Comparison of ENCODE assay signal across 16 cellular contexts in the genomic region with DNA sequence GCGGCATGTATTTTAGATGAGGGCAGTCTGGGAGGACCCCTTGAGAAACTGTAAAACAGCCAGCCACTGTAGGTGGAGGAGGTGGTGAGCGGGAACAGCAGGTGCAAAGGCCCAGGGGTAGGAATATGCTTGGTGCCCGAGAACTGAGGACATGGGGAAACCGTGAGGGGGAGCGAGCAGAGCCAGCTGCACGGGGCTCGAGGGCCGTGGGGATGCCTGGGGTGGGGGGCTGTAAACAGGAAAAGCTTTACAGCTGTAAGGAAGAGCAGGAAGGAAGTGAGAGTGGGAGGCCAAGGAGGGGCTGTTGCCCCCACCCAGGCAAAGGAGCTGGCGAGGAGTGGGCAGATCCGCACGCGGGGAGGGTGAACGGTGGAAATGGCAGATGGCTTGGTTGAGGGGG. TPM values are rescaled to one million over a fixed set of nuclear protein-coding genes. Genes with fewer than 3 reads are reported as not detected.
DNase-seq lines count a peak whose midpoint lies in the region; ATAC-seq and TF ChIP-seq lines count a peak whose summit lies in the region.
"Had no signal": no experiment of that assay in that cellular context is flagged by ENCODE, and none has a peak within 500 bp of the region (broad histone marks: within the 10 kb centered on the region; RNA-seq: fewer than 3 reads in every experiment).

No MANE protein-coding gene starts in this region.

- TF ChIP-seq POLR2A in gastroesophageal sphincter (IDR thresholded peaks at IDR 0.05) (no peak), gastrocnemius medialis (IDR thresholded peaks at IDR 0.05) (no peak)

- H3K27me3 Mint-ChIP-seq in CD4-positive, alpha-beta T cell: no peaks in the 10 kb centered on the region
- H3K27me3 Mint-ChIP-seq: activated T-cell treated with anti-CD3 and anti-CD28 coated beads, Interleukin-2, amount 50 U/mL, for 24 hours had no signal

- no peak for TF ChIP-seq CTCF in CD4-positive, alpha-beta T cell (IDR thresholded peaks at IDR 0.05)
- TF ChIP-seq CTCF in RWPE1 (conservative IDR thresholded peaks at IDR 0.05; ENCODE audit: low read depth) (no peak), gastroesophageal sphincter (IDR thresholded peaks at IDR 0.05) (no peak), gastrocnemius medialis (IDR thresholded peaks at IDR 0.05 in 4 of 5, conservative IDR thresholded peaks at IDR 0.05 in 1 of 5) (no peak)

- no peak overlapping the region for H3K4me3 ChIP-seq in gastroesophageal sphincter
- no peak overlapping the region for H3K4me3 ChIP-seq in gastrocnemius medialis

- peaks cover 63% of the 10 kb centered on the region for H3K4me1 Mint-ChIP-seq in CD4-positive, alpha-beta T cell (ENCODE audit: low read depth)

- no peaks in the 10 kb centered on the region for H3K9me3 Mint-ChIP-seq in CD4-positive, alpha-beta T cell
- H3K9me3 Mint-ChIP-seq: activated B cell treated with CpG ODN at 0.5 μM for 24 hours; activated T-cell treated with anti-CD3 and anti-CD28 coated beads, Interleukin-2, amount 50 U/mL, for 24 hours had no signal

- ATAC-seq in CD4-positive, alpha-beta T cell (ENCODE audit: poor library complexity): no peak
- ATAC-seq in gastroesophageal sphincter (no peak), gastrocnemius medialis (no peak)

- peaks cover 4 to 100% (median 79%) of the 10 kb centered on the region in 3 donors for H3K4me1 ChIP-seq in gastroesophageal sphincter
- peaks cover 92 to 99% of the 10 kb centered on the region in 2 donors for H3K4me1 ChIP-seq in gastrocnemius medialis

- no peaks in the 10 kb centered on the region for H3K36me3 Mint-ChIP-seq in CD4-positive, alpha-beta T cell (ENCODE audit: low read depth)

- H3K9me3 ChIP-seq in CD4-positive, alpha-beta T cell (ENCODE audit: control insufficient read depth, low read length): no peaks in the 10 kb centered on the region
- H3K9me3 ChIP-seq in gastroesophageal sphincter (no peaks in the 10 kb centered on the region), gastrocnemius medialis (no peaks in the 10 kb centered on the region)

- WGBS in gastroesophageal sphincter (ENCODE audit: low coverage in 1 of 2), 2 donors: 62 to 81% methylated on average over 9 to 12 of the region's 13 CpGs

- CTCF ChIA-PET in CD4-positive, alpha-beta T cell (lab: Charles Lee): no interaction called here
- CTCF ChIA-PET in RWPE1 (lab: Yijun Ruan, JAX): interaction anchor here (0.6 to 1.4 kb wide), 5 partner anchors 8 to 152 kb away, joined by 3 to 9 read pairs (median 4); no protein-coding TSS in a partner anchor

- no peaks in the 10 kb centered on the region for H3K27me3 ChIP-seq in CD4-positive, alpha-beta T cell (ENCODE audit: control insufficient read depth, insufficient read depth, low read length)
- H3K27me3 ChIP-seq in gastroesophageal sphincter: no peaks in the 10 kb centered on the region
- H3K27me3 ChIP-seq in gastrocnemius medialis: no peaks in the 10 kb centered on the region

- POLR2A ChIA-PET in CD4-positive, alpha-beta T cell (lab: Charles Lee): interaction anchor here (1.0 kb wide), 1 partner anchor 37 kb away, joined by 3 read pairs; no protein-coding TSS in a partner anchor
- POLR2A ChIA-PET in RWPE1 (lab: Yijun Ruan, JAX; ENCODE audit: low non-redundant PET): interaction anchor here (0.8 kb wide), 1 partner anchor 53 kb away, joined by 6 read pairs; no protein-coding TSS in a partner anchor

- H3K4me3 Mint-ChIP-seq in CD4-positive, alpha-beta T cell: peak overlapping the region; percentile 30
- H3K4me3 Mint-ChIP-seq: activated B cell treated with CpG ODN at 0.5 μM for 24 hours; activated T-cell treated with anti-CD3 and anti-CD28 coated beads, Interleukin-2, amount 50 U/mL, for 24 hours had no signal

- no peak overlapping the region for H3K27ac ChIP-seq in CD4-positive, alpha-beta T cell (ENCODE audit: low read depth, low read length)
- peak overlapping the region; percentile 94 for H3K27ac ChIP-seq in RWPE1
- H3K27ac ChIP-seq in gastroesophageal sphincter: peak overlapping the region in 3 of 4 donors; percentile 79 to 83 (median 81)
- H3K27ac ChIP-seq in gastrocnemius medialis: peak overlapping the region; percentile 75 to 84 (median 78)
- H3K27ac ChIP-seq: C4-2B, KMS-11 had no signal

- no peak overlapping the region for H3K27ac Mint-ChIP-seq in CD4-positive, alpha-beta T cell
- H3K27ac Mint-ChIP-seq: activated B cell treated with CpG ODN at 0.5 μM for 24 hours; activated T-cell treated with anti-CD3 and anti-CD28 coated beads, Interleukin-2, amount 50 U/mL, for 24 hours had no signal

- no peak for TF ChIP-seq EP300 in gastroesophageal sphincter (IDR thresholded peaks at IDR 0.05)

- intact Hi-C loops in CD4-positive, alpha-beta T cell (cut with DNase I, micrococcal nuclease): no loop called here
- intact Hi-C loops in gastrocnemius medialis (cut with DNase I; ENCODE audit: low total_unique reads): no loop called here

- H3K36me3 ChIP-seq in gastroesophageal sphincter (no peaks in the 10 kb centered on the region), gastrocnemius medialis (no peaks in the 10 kb centered on the region)

- in situ Hi-C loops in gastrocnemius medialis (cut with MboI; ENCODE audit: low sequenced_read_pairs in 4 of 4): no loop called here

- no peak for DNase-seq in CD4-positive, alpha-beta T cell
- no peak for DNase-seq in RWPE1 (ENCODE audit: low spot score)
- DNase-seq in gastrocnemius medialis: no peak
- no peak for DNase-seq in globus pallidus (ENCODE audit: low spot score)
- no peak for DNase-seq in CD1c-positive myeloid dendritic cell (ENCODE audit: extremely low spot score)
- no peak for DNase-seq in COLO668 (lab: John Stamatoyannopoulos, UW; ENCODE audit: unreplicated experiment)
- DNase-seq in activated CD8-positive, alpha-beta memory T cell treated with anti-CD3 and anti-CD28 coated beads for 24 hours: no peak
- DNase-seq: activated B cell treated with CpG ODN at 0.5 μM for 24 hours; activated T-cell treated with anti-CD3 and anti-CD28 coated beads, Interleukin-2, amount 50 U/mL, for 24 hours; NCI-H2029 treated with DMSO at 0.1 percent for 48 hours; SIG-M5; stimulated activated CD4-positive, alpha-beta T cell treated with anti-CD3 and anti-CD28 coated beads, Interleukin-4, amount 100 ng/mL, for 1 hour; stimulated activated naive CD4-positive, alpha-beta T cell had no signal

RNA-seq across cellular contexts. Expression of a gene that starts 34.3 kb away (rescaled TPM):
- total RNA-seq in CD4-positive, alpha-beta T cell: 10 to 100 TPM; 14.6 to 15.5 TPM
- total RNA-seq in gastroesophageal sphincter: 10 to 100 TPM; 36.3 to 79.2 (median 67.1) TPM
- 10 to 100 TPM; 22.7 to 37.5 (median 31.7) TPM for total RNA-seq in gastrocnemius medialis
